17 cellular contexts compared by ENCODE assay signal in genomic region chr7:108528183-108528712, GRCh38. TPM values are rescaled to one million over a fixed set of nuclear protein-coding genes. Genes with fewer than 3 reads are reported as not detected.
A peak's percentile ranks its signal among the peaks of the same experiment; 100 is the strongest.
DNase-seq lines count a peak whose midpoint lies in the region; ATAC-seq, FAIRE-seq and TF ChIP-seq lines count a peak whose summit lies in the region.
"Had no signal": no experiment of that assay in that cellular context is flagged by ENCODE, and none has a peak within 500 bp of the region (broad histone marks: within the 10 kb centered on the region; RNA-seq: fewer than 3 reads in every experiment).

No MANE protein-coding gene starts in this region.

- no peaks in the 10 kb centered on the region for H3K9me3 Mint-ChIP-seq in Calu3 (ENCODE audit: low read depth, unreplicated experiment)
- H3K9me3 Mint-ChIP-seq in natural killer cell treated with Interleukin-12 subunit alpha and Interleukin-12 subunit beta and Interleukin-15 and Interleukin-18, amount 100 ng/mL, for 72 hours, result no peaks in the 10 kb centered on the region
- H3K9me3 Mint-ChIP-seq: activated CD4-positive, alpha-beta memory T cell treated with anti-CD3 and anti-CD28 coated beads for 36 hours had no signal

- no peak for FAIRE-seq in bronchial epithelial cell (lab: Jason Lieb, UNC)

- no peak for TF ChIP-seq CTCF in Calu3 (IDR thresholded peaks at IDR 0.05; ENCODE audit: unreplicated experiment)
- no peak for TF ChIP-seq CTCF in LNCaP clone FGC (IDR thresholded peaks at IDR 0.05; ENCODE audit: control insufficient read depth, extremely low read depth, insufficient read depth)
- no peak for TF ChIP-seq CTCF in bronchial epithelial cell (IDR thresholded peaks at IDR 0.05; ENCODE audit: insufficient read depth, low read length, severe bottlenecking)

- no peak overlapping the region for H3K4me3 ChIP-seq in LNCaP clone FGC (ENCODE audit: low read depth, low read length)
- no peak overlapping the region for H3K4me3 ChIP-seq in bronchial epithelial cell (ENCODE audit: low read depth, low read length)

- H3K27ac Mint-ChIP-seq in Calu3 (ENCODE audit: unreplicated experiment), result peak overlapping the region; percentile 72
- H3K27ac Mint-ChIP-seq in natural killer cell treated with Interleukin-12 subunit alpha and Interleukin-12 subunit beta and Interleukin-15 and Interleukin-18, amount 100 ng/mL, for 72 hours, result peak overlapping the region in 1 of 2 donors; percentile 26
- H3K27ac Mint-ChIP-seq: activated CD4-positive, alpha-beta memory T cell treated with anti-CD3 and anti-CD28 coated beads for 36 hours; T-helper 17 cell had no signal

- BruUV-seq in Calu3 (replicated peaks; lab: Mats Ljungman, UMichigan), result no TSS peak

- peak overlapping the region; percentile 10 for H3K4me3 Mint-ChIP-seq in Calu3 (ENCODE audit: low read depth, unreplicated experiment)
- peak overlapping the region; percentile 5 for H3K4me3 Mint-ChIP-seq in natural killer cell treated with Interleukin-12 subunit alpha and Interleukin-12 subunit beta and Interleukin-15 and Interleukin-18, amount 100 ng/mL, for 72 hours
- H3K4me3 Mint-ChIP-seq: activated CD4-positive, alpha-beta memory T cell treated with anti-CD3 and anti-CD28 coated beads for 36 hours; T-helper 17 cell had no signal

- no peak for ATAC-seq in natural killer cell treated with Interleukin-12 subunit alpha and Interleukin-12 subunit beta and Interleukin-15 and Interleukin-18, amount 100 ng/mL, for 72 hours
- ATAC-seq in GM18511 (IDR thresholded peaks at IDR 0.05; ENCODE audit: unreplicated experiment), result no peak
- ATAC-seq in HG02884 (IDR thresholded peaks at IDR 0.05; ENCODE audit: unreplicated experiment), result no peak
- ATAC-seq: Panc1, right cardiac atrium, T-helper 17 cell had no signal

- H3K4me1 Mint-ChIP-seq in Calu3 (ENCODE audit: low read depth, unreplicated experiment), result peaks cover 28% of the 10 kb centered on the region
- H3K4me1 Mint-ChIP-seq in natural killer cell treated with Interleukin-12 subunit alpha and Interleukin-12 subunit beta and Interleukin-15 and Interleukin-18, amount 100 ng/mL, for 72 hours (ENCODE audit: low read depth in 2 of 2), result peaks cover 14 to 19% of the 10 kb centered on the region in 2 donors

- CTCF ChIA-PET in Calu3 (lab: Charles Lee), result no interaction called here

- DNase-seq in Calu3 (peak; percentile 1), LNCaP clone FGC (ENCODE audit: low read depth) (peak; percentile 27), bronchial epithelial cell (ENCODE audit: low read depth) (peak; percentile 94), DMS153 (lab: John Stamatoyannopoulos, UW) (no peak)
- DNase-seq in natural killer cell treated with Interleukin-12 subunit alpha and Interleukin-12 subunit beta and Interleukin-15 and Interleukin-18, amount 100 ng/mL, for 72 hours (ENCODE audit: low spot score), result no peak
- DNase-seq in activated CD4-positive, alpha-beta T cell treated with anti-CD3 and anti-CD28 coated beads, Interleukin-2, amount 50 U/mL, for 1 hour, result no peak
- DNase-seq: activated CD4-positive, alpha-beta memory T cell treated with anti-CD3 and anti-CD28 coated beads for 36 hours; activated naive CD4-positive, alpha-beta T cell; C1 segment of cervical spinal cord; cerebellar nuclear complex; midbrain; NCI-H2171 treated with DMSO at 0.1 percent for 48 hours; right cardiac atrium; T-helper 17 cell had no signal

- H3K36me3 ChIP-seq in bronchial epithelial cell (ENCODE audit: control insufficient read depth, insufficient read depth, low read length), result no peaks in the 10 kb centered on the region

- no peaks in the 10 kb centered on the region for H3K27me3 ChIP-seq in bronchial epithelial cell (ENCODE audit: control insufficient read depth, insufficient read depth, low read length)

- H3K27me3 Mint-ChIP-seq in Calu3 (ENCODE audit: unreplicated experiment), result no peaks in the 10 kb centered on the region
- peaks cover 7 to 11% of the 10 kb centered on the region in 2 donors for H3K27me3 Mint-ChIP-seq in natural killer cell treated with Interleukin-12 subunit alpha and Interleukin-12 subunit beta and Interleukin-15 and Interleukin-18, amount 100 ng/mL, for 72 hours
- H3K27me3 Mint-ChIP-seq: activated CD4-positive, alpha-beta memory T cell treated with anti-CD3 and anti-CD28 coated beads for 36 hours; T-helper 17 cell had no signal

- peaks cover 24% of the 10 kb centered on the region for H3K36me3 Mint-ChIP-seq in Calu3 (ENCODE audit: insufficient read depth, unreplicated experiment)
- no peaks in the 10 kb centered on the region for H3K36me3 Mint-ChIP-seq in natural killer cell treated with Interleukin-12 subunit alpha and Interleukin-12 subunit beta and Interleukin-15 and Interleukin-18, amount 100 ng/mL, for 72 hours
- H3K36me3 Mint-ChIP-seq: activated CD4-positive, alpha-beta memory T cell treated with anti-CD3 and anti-CD28 coated beads for 36 hours had no signal

- intact Hi-C loops in Calu3 (cut with micrococcal nuclease; ENCODE audit: unreplicated experiment), result loop anchor here (5.0 kb wide), 1 partner anchor 39 kb away; the partner anchor contains the start of genes DNAJB9 and THAP5

RNA-seq across cellular contexts. Expression of gene PNPLA8, which starts 2.3 kb away (rescaled TPM):
- 6.9 and 8.3 TPM in 2 replicates for total RNA-seq in Calu3 (2022)
- 26.3 and 36.6 TPM in 2 replicates for total RNA-seq in bronchial epithelial cell
- 10 to 100 TPM; 16.3 to 23.6 TPM for total RNA-seq in natural killer cell treated with Interleukin-12 subunit alpha and Interleukin-12 subunit beta and Interleukin-15 and Interleukin-18, amount 100 ng/mL, for 72 hours

RNA-seq across cellular contexts. Expression of gene THAP5, which starts 41.3 kb away (rescaled TPM):
- total RNA-seq in Calu3 (2022), result 15.8 and 18.3 TPM in 2 replicates
- total RNA-seq in bronchial epithelial cell, result 21.1 and 23.2 TPM in 2 replicates
- 10 to 100 TPM; 22.8 to 23.5 TPM for total RNA-seq in natural killer cell treated with Interleukin-12 subunit alpha and Interleukin-12 subunit beta and Interleukin-15 and Interleukin-18, amount 100 ng/mL, for 72 hours

RNA-seq across cellular contexts. Expression of gene DNAJB9, which starts 41.4 kb away (rescaled TPM):
- total RNA-seq in Calu3 (2022) (13.3 TPM in 2 replicates), bronchial epithelial cell (85.0 and 142 TPM in 2 replicates)
- 10 to 100 TPM; 13.9 to 41.2 TPM for total RNA-seq in natural killer cell treated with Interleukin-12 subunit alpha and Interleukin-12 subunit beta and Interleukin-15 and Interleukin-18, amount 100 ng/mL, for 72 hours

Comparison
In these comparisons a context has a peak if more than half of its experiments do, and no peak if none do; other contexts are left out.
1. DNase-seq: peak in Calu3 (single experiment), LNCaP clone FGC (single experiment) and bronchial epithelial cell (single experiment); none in natural killer cell treated with Interleukin-12 subunit alpha and Interleukin-12 subunit beta and Interleukin-15 and Interleukin-18, amount 100 ng/mL, for 72 hours (single experiment), activated CD4-positive, alpha-beta T cell treated with anti-CD3 and anti-CD28 coated beads, Interleukin-2, amount 50 U/mL, for 1 hour (single experiment) and DMS153 (single experiment).